Comparison of ENCODE assay signal across 8 cellular contexts in genomic region chr18:24138884-24139616, GRCh38.
DNase-seq lines count a peak whose midpoint lies in the region; ATAC-seq lines count a peak whose summit lies in the region.

TSS of gene CABYR (plus strand) at chr18:24139062. CDS start at chr18:24143115, 4,053 bp downstream.

- ATAC-seq in HG03060 (IDR thresholded peaks at IDR 0.05; ENCODE audit: low read depth, unreplicated experiment): peak; percentile 74

- peak within 1 kb of the TSS; percentile 41 for H3K27ac ChIP-seq in epithelial cell of prostate

- DNase-seq in NCI-H2029 (lab: John Stamatoyannopoulos, UW) (peak; percentile 41), NCI-H2029 treated with DMSO at 0.1 percent for 48 hours (lab: John Stamatoyannopoulos, UW) (no peak), NCI-H526 (lab: John Stamatoyannopoulos, UW) (peak; percentile 57 to 83), activated T-cell treated with anti-CD3 and anti-CD28 coated beads for 48 hours (ENCODE audit: low read depth) (peak; percentile 71), epithelial cell of prostate (ENCODE audit: low read depth, low spot score) (peak; percentile 48), middle frontal gyrus (ENCODE audit: extremely low spot score, low spot score) (peak; percentile 87)
- peak; percentile 41 to 54 for DNase-seq in stimulated activated CD8-positive, alpha-beta memory T cell treated with anti-CD3 and anti-CD28 coated beads, Interleukin-15, amount 100 ng/mL, for 4 hours (ENCODE audit: low read depth in 2 of 2)
